8 cellular contexts compared by ENCODE assay signal in genomic region chr2:144518744-144519596, GRCh38. TPM values are rescaled to one million over a fixed set of nuclear protein-coding genes. Genes with fewer than 3 reads are reported as not detected.
DNase-seq lines count a peak whose midpoint lies in the region; ATAC-seq and TF ChIP-seq lines count a peak whose summit lies in the region.

No MANE protein-coding gene starts in this region.

- ATAC-seq in GM19035 (IDR thresholded peaks at IDR 0.05; ENCODE audit: unreplicated experiment) (peak; percentile 37), HG03064 (IDR thresholded peaks at IDR 0.05; ENCODE audit: low read depth, unreplicated experiment) (peak; percentile 48), naive B cell (ENCODE audit: low read depth in 2 of 2) (peak; percentile 61 to 66), omental fat pad (ENCODE audit: low FRiP score) (no peak)

- no peaks in the 10 kb centered on the region for H3K9me3 Mint-ChIP-seq in naive B cell

- DNase-seq in amniotic epithelial cell (ENCODE audit: low read depth) (peak; percentile 47), naive B cell (peak; percentile 74), NCI-H1930 (lab: John Stamatoyannopoulos, UW) (no peak), omental fat pad (ENCODE audit: low spot score) (no peak), NCI-H526 treated with DMSO at 0.1 percent for 48 hours (lab: John Stamatoyannopoulos, UW) (no peak)
- no peak for DNase-seq in effector CD4-positive, alpha-beta T cell

- no peak overlapping the region for H3K4me3 Mint-ChIP-seq in naive B cell

- peaks cover 6 to 16% (median 8%) of the 10 kb centered on the region in 3 donors for H3K27me3 Mint-ChIP-seq in naive B cell

- H3K27ac Mint-ChIP-seq in naive B cell, result no peak overlapping the region

- no peak for TF ChIP-seq CTCF in omental fat pad (IDR thresholded peaks at IDR 0.05)

- peaks cover 41 to 61% (median 41%) of the 10 kb centered on the region in 3 donors for H3K4me1 Mint-ChIP-seq in naive B cell

- peaks cover 6 to 11% of the 10 kb centered on the region in 2 donors for H3K36me3 Mint-ChIP-seq in naive B cell

RNA-seq across cellular contexts. Expression of gene ZEB2, which starts 0.9 kb away (rescaled TPM):
- 10 to 100 TPM; 62.2 to 96.5 (median 73.1) TPM for polyA plus RNA-seq in naive B cell (ENCODE audit: low read depth in 6 of 6)
- total RNA-seq in omental fat pad, result 100 to 1,000 TPM; 168 to 344 (median 251) TPM

Comparison
In these comparisons a context has a peak if more than half of its experiments do, and no peak if none do; other contexts are left out.
1. DNase-seq: peak in amniotic epithelial cell (single experiment) and naive B cell (single experiment); none in NCI-H1930 (0 of 2), omental fat pad (single experiment), effector CD4-positive, alpha-beta T cell (single experiment) and NCI-H526 treated with DMSO at 0.1 percent for 48 hours (single experiment).